Comparison of ENCODE assay signal across 12 cellular contexts in the genomic region with DNA sequence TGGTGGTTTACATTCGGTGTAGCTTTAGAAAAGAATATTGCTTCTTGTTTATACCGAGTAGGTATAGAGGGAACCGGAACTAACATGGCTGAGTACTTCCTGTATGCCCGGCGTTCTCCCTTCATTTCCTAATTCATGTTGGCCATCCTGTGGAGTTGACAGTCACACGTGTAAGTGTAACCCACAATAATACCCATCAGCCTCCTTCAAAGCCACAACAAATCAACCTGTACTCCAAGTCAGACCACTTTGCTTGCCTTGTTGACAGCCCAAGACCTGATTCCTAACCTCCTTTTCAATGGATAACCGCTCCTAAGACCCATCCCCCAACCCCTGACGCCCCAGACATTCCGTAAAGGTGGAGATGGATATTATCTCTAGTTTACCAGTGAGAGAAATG. TPM values are rescaled to one million over a fixed set of nuclear protein-coding genes. Genes with fewer than 3 reads are reported as not detected.
A peak's percentile ranks its signal among the peaks of the same experiment; 100 is the strongest.
DNase-seq lines count a peak whose midpoint lies in the region; ATAC-seq lines count a peak whose summit lies in the region.
"Had no signal": no experiment of that assay in that cellular context is flagged by ENCODE, and none has a peak within 500 bp of the region (broad histone marks: within the 10 kb centered on the region; RNA-seq: fewer than 3 reads in every experiment).

No MANE protein-coding gene starts in this region.

- H3K36me3 ChIP-seq in SJCRH30: no peaks in the 10 kb centered on the region

- DNase-seq in activated T-cell treated with anti-CD3 and anti-CD28 coated beads, Interleukin-2, amount 50 U/mL, for 4 hours: no peak
- DNase-seq in activated T-cell treated with anti-CD3 and anti-CD28 coated beads for 4 hours (no peak), SJCRH30 (peak; percentile 14 to 56), left ventricle myocardium superior (no peak)
- DNase-seq in stimulated activated naive B cell treated with anti-CD40 and anti-IgM and Interleukin-4, amounts not matched to agents 10 μg/mL and 1 μg/mL and 100 μg/mL, for 72 hours: no peak
- DNase-seq in activated effector memory CD4-positive, alpha-beta T cell treated with Interleukin-2 at 50 U/mL for 16 hours: no peak
- DNase-seq: activated gamma-delta T cell, foreskin fibroblast had no signal

- peak overlapping the region; percentile 43 for H3K4me3 ChIP-seq in SJCRH30

- H3K4me1 Mint-ChIP-seq in activated T-cell treated with anti-CD3 and anti-CD28 coated beads, Interleukin-2, amount 50 U/mL, for 4 hours (ENCODE audit: low read depth): peaks cover 20% of the 10 kb centered on the region
- peaks cover 9 to 15% of the 10 kb centered on the region in 2 donors for H3K4me1 Mint-ChIP-seq in stimulated activated naive B cell treated with anti-CD40 and anti-IgM and Interleukin-4, amounts not matched to agents 10 μg/mL and 1 μg/mL and 100 μg/mL, for 72 hours

- H3K9me3 Mint-ChIP-seq in activated T-cell treated with anti-CD3 and anti-CD28 coated beads, Interleukin-2, amount 50 U/mL, for 4 hours: no peaks in the 10 kb centered on the region
- H3K9me3 Mint-ChIP-seq in stimulated activated naive B cell treated with anti-CD40 and anti-IgM and Interleukin-4, amounts not matched to agents 10 μg/mL and 1 μg/mL and 100 μg/mL, for 72 hours: no peaks in the 10 kb centered on the region

- no peaks in the 10 kb centered on the region for H3K27me3 ChIP-seq in SJCRH30

- H3K27me3 Mint-ChIP-seq in activated T-cell treated with anti-CD3 and anti-CD28 coated beads, Interleukin-2, amount 50 U/mL, for 4 hours (ENCODE audit: low read depth): peaks cover 19% of the 10 kb centered on the region
- peaks cover 13 to 29% of the 10 kb centered on the region in 2 donors for H3K27me3 Mint-ChIP-seq in stimulated activated naive B cell treated with anti-CD40 and anti-IgM and Interleukin-4, amounts not matched to agents 10 μg/mL and 1 μg/mL and 100 μg/mL, for 72 hours

- H3K27ac Mint-ChIP-seq in stimulated activated naive B cell treated with anti-CD40 and anti-IgM and Interleukin-4, amounts not matched to agents 10 μg/mL and 1 μg/mL and 100 μg/mL, for 72 hours: no peak overlapping the region

- peak in 1 of 2 donors; percentile 30 for ATAC-seq in activated T-cell treated with anti-CD3 and anti-CD28 coated beads, Interleukin-2, amount 50 U/mL, for 4 hours
- peak; percentile 46 for ATAC-seq in left ventricle myocardium superior
- peak in 1 of 2 donors; percentile 34 for ATAC-seq in stimulated activated naive B cell treated with anti-CD40 and anti-IgM and Interleukin-4, amounts not matched to agents 10 μg/mL and 1 μg/mL and 100 μg/mL, for 72 hours (replicated peaks)
- no peak for ATAC-seq in GM21717 (IDR thresholded peaks at IDR 0.05; ENCODE audit: unreplicated experiment)
- ATAC-seq in GM21526 (IDR thresholded peaks at IDR 0.05; ENCODE audit: low FRiP score, unreplicated experiment): no peak

- peaks cover 3% of the 10 kb centered on the region; the same call in 1 of the 2 replicates for H3K9me3 ChIP-seq in SJCRH30 (replicated peaks)

- intact Hi-C loops in left ventricle myocardium superior (cut with micrococcal nuclease): loop anchor here (5.0 kb wide), 1 partner anchor 568 kb away; no protein-coding TSS in a partner anchor

- no peaks in the 10 kb centered on the region for H3K36me3 Mint-ChIP-seq in activated T-cell treated with anti-CD3 and anti-CD28 coated beads, Interleukin-2, amount 50 U/mL, for 4 hours (ENCODE audit: insufficient read depth)
- H3K36me3 Mint-ChIP-seq in stimulated activated naive B cell treated with anti-CD40 and anti-IgM and Interleukin-4, amounts not matched to agents 10 μg/mL and 1 μg/mL and 100 μg/mL, for 72 hours: no peaks in the 10 kb centered on the region

- H3K4me3 Mint-ChIP-seq in activated T-cell treated with anti-CD3 and anti-CD28 coated beads, Interleukin-2, amount 50 U/mL, for 4 hours: peak overlapping the region; percentile 19
- peak overlapping the region; percentile 71 to 80 for H3K4me3 Mint-ChIP-seq in stimulated activated naive B cell treated with anti-CD40 and anti-IgM and Interleukin-4, amounts not matched to agents 10 μg/mL and 1 μg/mL and 100 μg/mL, for 72 hours

- no peaks in the 10 kb centered on the region for H3K4me1 ChIP-seq in SJCRH30

- H3K27ac ChIP-seq in SJCRH30: peak overlapping the region; percentile 23

RNA-seq across cellular contexts. Expression of a gene that starts 42.1 kb away (rescaled TPM):
- total RNA-seq in activated T-cell treated with anti-CD3 and anti-CD28 coated beads, Interleukin-2, amount 50 U/mL, for 4 hours: not detected
- total RNA-seq in SJCRH30 (2014; rRNA removed; shearing (Covaris generic)): not detected in 2 replicates
- total RNA-seq in left ventricle myocardium superior: 1.2 TPM
- total RNA-seq: skeletal muscle tissue, ureter had no signal

Comparison
In these comparisons a context has a peak if more than half of its experiments do, and no peak if none do; other contexts are left out.
1. DNase-seq: peak in SJCRH30 (2 of 2); none in activated T-cell treated with anti-CD3 and anti-CD28 coated beads, Interleukin-2, amount 50 U/mL, for 4 hours (single experiment), activated T-cell treated with anti-CD3 and anti-CD28 coated beads for 4 hours (single experiment), left ventricle myocardium superior (single experiment), stimulated activated naive B cell treated with anti-CD40 and anti-IgM and Interleukin-4, amounts not matched to agents 10 μg/mL and 1 μg/mL and 100 μg/mL, for 72 hours (single experiment) and activated effector memory CD4-positive, alpha-beta T cell treated with Interleukin-2 at 50 U/mL for 16 hours (single experiment).